In genomic region chr10:70283445-70284399, GRCh38 we compare ENCODE assay signal across 11 cellular contexts. TPM values are rescaled to one million over a fixed set of nuclear protein-coding genes. Genes with fewer than 3 reads are reported as not detected.
DNase-seq lines count a peak whose midpoint lies in the region; TF ChIP-seq lines count a peak whose summit lies in the region.
"Had no signal": no experiment of that assay in that cellular context is flagged by ENCODE, and none has a peak within 500 bp of the region (broad histone marks: within the 10 kb centered on the region; RNA-seq: fewer than 3 reads in every experiment).

Gene NPFFR1, minus strand, starts transcription at chr10:70284004. Its CDS starts 328 bp downstream, at chr10:70283676.

- H3K4me3 Mint-ChIP-seq in activated naive CD4-positive, alpha-beta T cell treated with anti-CD3 and anti-CD28 coated beads, Interleukin-2, amount 10 ng/mL, durations not matched to agents 7 days and 5 days, result no peak within 1 kb of the TSS

- H2AK5ac ChIP-seq in mesenchymal stem cell (ENCODE audit: low read length, severe bottlenecking), result no peak within 1 kb of the TSS

- H3K27ac Mint-ChIP-seq in activated naive CD4-positive, alpha-beta T cell treated with anti-CD3 and anti-CD28 coated beads, Interleukin-2, amount 10 ng/mL, durations not matched to agents 7 days and 5 days, result no peak within 1 kb of the TSS

- no peak for TF ChIP-seq CTCF in osteoblast (IDR thresholded peaks at IDR 0.05; ENCODE audit: extremely low read depth, low read depth, low read length)

- H4K20me1 ChIP-seq in osteoblast (ENCODE audit: insufficient read depth, low read length), result no peaks in the 10 kb centered on the region
- H4K20me1 ChIP-seq: BLaER1 had no signal

- H2BK15ac ChIP-seq in mesenchymal stem cell (ENCODE audit: low read depth, poor library complexity, severe bottlenecking), result no peak within 1 kb of the TSS

- H3K27me3 ChIP-seq in ectodermal cell (ENCODE audit: control insufficient read depth, insufficient read depth, low read length, poor library complexity, severe bottlenecking) (peaks cover 51% of the 10 kb centered on the region), mesenchymal stem cell (ENCODE audit: control insufficient read depth in 1 of 2, insufficient read depth in 1 of 2, low read length in 2 of 2) (peaks cover 60 to 92% of the 10 kb centered on the region in 2 experiments), osteoblast (ENCODE audit: insufficient read depth, low read length) (peaks cover 58% of the 10 kb centered on the region)

- peak within 1 kb of the TSS in 1 of 2 experiments; percentile 97 for H3K23ac ChIP-seq in mesenchymal stem cell (ENCODE audit: low read length in 2 of 2)

- WGBS in ectodermal cell, 2 experiments, result 11% methylated on average over 63 of the region's 63 CpGs
- 13% methylated on average over 44 of the region's 63 CpGs for WGBS in mesenchymal stem cell
- WGBS in urinary bladder, result 8% methylated on average over 62 of the region's 63 CpGs

- H3K9me3 Mint-ChIP-seq in activated naive CD4-positive, alpha-beta T cell treated with anti-CD3 and anti-CD28 coated beads, Interleukin-2, amount 10 ng/mL, durations not matched to agents 7 days and 5 days, result no peaks in the 10 kb centered on the region

- H3K36me3 Mint-ChIP-seq in activated naive CD4-positive, alpha-beta T cell treated with anti-CD3 and anti-CD28 coated beads, Interleukin-2, amount 10 ng/mL, durations not matched to agents 7 days and 5 days, result no peaks in the 10 kb centered on the region

- no peak within 1 kb of the TSS for H3K9ac ChIP-seq in mesenchymal stem cell (ENCODE audit: low read length)
- H3K9ac ChIP-seq: BLaER1 had no signal

- H3K79me1 ChIP-seq in mesenchymal stem cell (replicated peaks; ENCODE audit: low read length, poor library complexity, severe bottlenecking), result no peaks in the 10 kb centered on the region

- H2BK12ac ChIP-seq in mesenchymal stem cell (ENCODE audit: low read length in 2 of 2), result no peak within 1 kb of the TSS

- peak within 1 kb of the TSS in 1 of 2 experiments; percentile 90 for H3K14ac ChIP-seq in mesenchymal stem cell (ENCODE audit: low read length in 2 of 2)

- H3K18ac ChIP-seq in mesenchymal stem cell (ENCODE audit: low read depth in 1 of 2, low read length in 2 of 2), result no peak within 1 kb of the TSS

- H2BK5ac ChIP-seq in mesenchymal stem cell (ENCODE audit: low read depth, low read length, poor library complexity, severe bottlenecking), result peak within 1 kb of the TSS; percentile 59

- no peaks in the 10 kb centered on the region for H3K9me3 ChIP-seq in ectodermal cell (ENCODE audit: control insufficient read depth, low read length)
- H3K9me3 ChIP-seq in mesenchymal stem cell (ENCODE audit: control insufficient read depth, low read length), result peaks cover 7% of the 10 kb centered on the region
- H3K9me3 ChIP-seq in osteoblast (ENCODE audit: low read depth, low read length), result no peaks in the 10 kb centered on the region

- CTCF ChIA-PET in activated naive CD4-positive, alpha-beta T cell treated with anti-CD3 and anti-CD28 coated beads, Interleukin-2, amount 10 ng/mL, durations not matched to agents 7 days and 5 days (lab: Charles Lee), result interaction anchor here (0.9 to 3.0 kb wide), 3 partner anchors 11 to 81 kb away, joined by 3 to 16 read pairs (median 5); no protein-coding TSS in a partner anchor

- no peaks in the 10 kb centered on the region for H3K4me1 ChIP-seq in ectodermal cell (ENCODE audit: control insufficient read depth, insufficient read depth, low read length)
- H3K4me1 ChIP-seq in mesenchymal stem cell (ENCODE audit: control insufficient read depth, insufficient read depth, low read depth, low read length), result peaks cover 7% of the 10 kb centered on the region
- H3K4me1 ChIP-seq in urinary bladder (ENCODE audit: insufficient read depth), result no peaks in the 10 kb centered on the region
- H3K4me1 ChIP-seq in osteoblast (ENCODE audit: insufficient read depth, low read length), result no peaks in the 10 kb centered on the region
- H3K4me1 ChIP-seq: BLaER1 had no signal

- peak within 1 kb of the TSS; percentile 10 for H2AFZ ChIP-seq in mesenchymal stem cell (ENCODE audit: low read depth, low read length)
- H2AFZ ChIP-seq in osteoblast (ENCODE audit: low read length), result no peak within 1 kb of the TSS

- H3K79me2 ChIP-seq in osteoblast (ENCODE audit: insufficient read depth, low read length), result no peaks in the 10 kb centered on the region

- no peak within 1 kb of the TSS for H4K91ac ChIP-seq in mesenchymal stem cell (ENCODE audit: low read length)

- peak within 1 kb of the TSS; percentile 46 for H4K8ac ChIP-seq in mesenchymal stem cell (ENCODE audit: low read length)

- H3K4ac ChIP-seq in mesenchymal stem cell (ENCODE audit: low read depth in 1 of 2, low read length in 2 of 2), result no peak within 1 kb of the TSS

- H3K27me3 Mint-ChIP-seq in activated naive CD4-positive, alpha-beta T cell treated with anti-CD3 and anti-CD28 coated beads, Interleukin-2, amount 10 ng/mL, durations not matched to agents 7 days and 5 days, result peaks cover 78% of the 10 kb centered on the region

- H3K4me1 Mint-ChIP-seq in activated naive CD4-positive, alpha-beta T cell treated with anti-CD3 and anti-CD28 coated beads, Interleukin-2, amount 10 ng/mL, durations not matched to agents 7 days and 5 days, result no peaks in the 10 kb centered on the region

- DNase-seq in activated naive CD4-positive, alpha-beta T cell treated with anti-CD3 and anti-CD28 coated beads, Interleukin-2, amount 10 ng/mL, durations not matched to agents 7 days and 5 days, result peak; percentile 15
- no peak for DNase-seq in activated naive CD4-positive, alpha-beta T cell (lab: John Stamatoyannopoulos, UW)
- DNase-seq in mesenchymal stem cell (no peak), osteoblast (ENCODE audit: insufficient read length, low spot score, missing footprints) (no peak), NCI-H446 (lab: John Stamatoyannopoulos, UW) (no peak), COLO668 (lab: John Stamatoyannopoulos, UW; ENCODE audit: unreplicated experiment) (no peak)
- DNase-seq: activated T-cell treated with anti-CD3 and anti-CD28 coated beads, Interleukin-2, amount 50 U/mL, for 48 hours; MG63 had no signal

- H3K27ac ChIP-seq in ectodermal cell (ENCODE audit: insufficient read depth, low read depth, low read length, poor library complexity, severe bottlenecking) (no peak within 1 kb of the TSS), mesenchymal stem cell (ENCODE audit: low read length, poor library complexity, severe bottlenecking) (no peak within 1 kb of the TSS), urinary bladder (ENCODE audit: low read depth) (no peak within 1 kb of the TSS), osteoblast (ENCODE audit: low read depth, low read length) (no peak within 1 kb of the TSS)
- H3K27ac ChIP-seq: BLaER1 had no signal

- no peak within 1 kb of the TSS for H2BK120ac ChIP-seq in mesenchymal stem cell (ENCODE audit: low read depth, low read length)

- H3K4me2 ChIP-seq in mesenchymal stem cell (ENCODE audit: low read length, poor library complexity, severe bottlenecking), result peak within 1 kb of the TSS; percentile 70
- H3K4me2 ChIP-seq in osteoblast (ENCODE audit: insufficient read depth, low read length), result no peak within 1 kb of the TSS
- H3K4me2 ChIP-seq: BLaER1 had no signal

- peak within 1 kb of the TSS; percentile 35 for H3K4me3 ChIP-seq in ectodermal cell (ENCODE audit: insufficient read depth, low read depth, low read length)
- peak within 1 kb of the TSS in 1 of 2 experiments; percentile 27 for H3K4me3 ChIP-seq in mesenchymal stem cell (ENCODE audit: insufficient read depth in 1 of 2, low read depth in 1 of 2, low read length in 2 of 2)
- H3K4me3 ChIP-seq in urinary bladder (ENCODE audit: low read depth, low read length), result peak within 1 kb of the TSS; percentile 30
- H3K4me3 ChIP-seq in osteoblast (ENCODE audit: insufficient read depth, low read length), result no peak within 1 kb of the TSS
- H3K4me3 ChIP-seq: BLaER1, MG63 had no signal

- H3K36me3 ChIP-seq in ectodermal cell (ENCODE audit: control insufficient read depth, insufficient read depth, low read length) (no peaks in the 10 kb centered on the region), mesenchymal stem cell (ENCODE audit: control insufficient read depth in 1 of 2, insufficient read depth in 2 of 2, low read depth in 1 of 2, low read length in 2 of 2) (no peaks in the 10 kb centered on the region), urinary bladder (ENCODE audit: insufficient read depth) (no peaks in the 10 kb centered on the region), osteoblast (ENCODE audit: insufficient read depth, low read length) (no peaks in the 10 kb centered on the region)
- H3K36me3 ChIP-seq: BLaER1, MG63 had no signal

RNA-seq across cellular contexts. Expression of gene NPFFR1, which starts in this region (rescaled TPM):
- polyA plus RNA-seq in ectodermal cell (2013, experiment 1 of 4), result not detected
- polyA plus RNA-seq in ectodermal cell (2013, experiment 2 of 4), result 0.02 TPM
- not detected for polyA plus RNA-seq in ectodermal cell (2013, experiment 3 of 4)
- 0.04 TPM for polyA plus RNA-seq in ectodermal cell (2013, experiment 4 of 4)
- under 0.01 TPM for polyA plus RNA-seq in mesenchymal stem cell (2013, experiment 1 of 2)
- under 0.01 TPM for polyA plus RNA-seq in mesenchymal stem cell (2013, experiment 2 of 2)
- total RNA-seq in urinary bladder (0.05 TPM), osteoblast (not detected in 2 replicates)
- polyA plus RNA-seq in urinary bladder, result 0.01 TPM
